ENCODE assay signal across 23 cellular contexts in the genomic region with DNA sequence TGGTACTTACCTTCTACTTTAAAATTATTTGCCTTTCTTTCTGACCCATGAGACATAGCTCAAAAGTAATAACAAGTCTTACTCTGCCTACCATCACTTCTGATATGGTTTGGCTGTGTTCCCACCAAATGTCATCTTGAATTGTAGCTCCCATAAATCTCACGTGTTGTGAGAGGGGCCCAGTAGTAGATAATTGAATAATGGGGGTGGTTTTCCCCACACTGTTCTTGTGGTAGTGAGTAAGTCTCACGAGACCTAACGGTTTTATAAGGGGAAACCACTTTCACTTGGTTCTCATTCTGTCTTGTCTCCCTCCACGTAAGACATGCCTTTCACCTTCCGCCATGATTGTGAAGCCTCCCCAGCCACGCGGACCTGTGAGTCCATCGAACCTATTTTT. TPM values are rescaled to one million over a fixed set of nuclear protein-coding genes. Genes with fewer than 3 reads are reported as not detected.
DNase-seq lines count a peak whose midpoint lies in the region; ATAC-seq, FAIRE-seq and TF ChIP-seq lines count a peak whose summit lies in the region.
"Had no signal": no experiment of that assay in that cellular context is flagged by ENCODE, and none has a peak within 500 bp of the region (broad histone marks: within the 10 kb centered on the region; RNA-seq: fewer than 3 reads in every experiment).

No MANE protein-coding gene starts in this region.

- peak overlapping the region; percentile 41 for H3K27ac Mint-ChIP-seq in activated B cell treated with CpG ODN at 0.5 μM for 24 hours
- H3K27ac Mint-ChIP-seq: CD4-positive, alpha-beta T cell had no signal

- H3K4me3 ChIP-seq in H7 (ENCODE audit: insufficient read depth, low read depth, low read length) = no peak overlapping the region
- H3K4me3 ChIP-seq: BLaER1, GM23248, HAP-1, SJCRH30 had no signal

- TF ChIP-seq CTCF in activated B cell treated with CpG ODN at 0.5 μM for 24 hours (IDR thresholded peaks at IDR 0.05) = no peak

- H3K27me3 ChIP-seq in H7 (ENCODE audit: control insufficient read depth, insufficient read depth, low read length) = no peaks in the 10 kb centered on the region
- H3K27me3 ChIP-seq: BLaER1, SJCRH30 had no signal

- POLR2A ChIA-PET in activated B cell treated with CpG ODN at 0.5 μM for 24 hours (lab: Charles Lee) = no interaction called here

- DNase-seq in A172 (ENCODE audit: low spot score) (peak; percentile 5), DMS79 (lab: John Stamatoyannopoulos, UW) (peak; percentile 42), activated B cell treated with CpG ODN at 0.5 μM for 24 hours (no peak), kidney tubule cell (ENCODE audit: low spot score) (peak; percentile 12), frontal cortex (ENCODE audit: low spot score in 2 of 2) (no peak), H7 (no peak)
- DNase-seq in activated CD4-positive, alpha-beta T cell treated with anti-CD3 and anti-CD28 coated beads for 48 hours = no peak
- DNase-seq: Caco-2; CD4-positive, alpha-beta T cell; DMS 273 treated with DMSO at 0.1 percent for 48 hours; KBM-7; NCI-H1092 treated with DMSO at 0.1 percent for 48 hours; NCI-H1694; NCI-H2081; NCI-H524; NCI-H774 had no signal

- H3K4me3 Mint-ChIP-seq in activated B cell treated with CpG ODN at 0.5 μM for 24 hours = no peak overlapping the region
- H3K4me3 Mint-ChIP-seq: CD4-positive, alpha-beta T cell had no signal

- no peaks in the 10 kb centered on the region for H3K27me3 Mint-ChIP-seq in activated B cell treated with CpG ODN at 0.5 μM for 24 hours
- H3K27me3 Mint-ChIP-seq: CD4-positive, alpha-beta T cell had no signal

- no peak for FAIRE-seq in frontal cortex (lab: Jason Lieb, UNC)
- FAIRE-seq: GM12892 had no signal

- no peaks in the 10 kb centered on the region for H3K9me3 Mint-ChIP-seq in activated B cell treated with CpG ODN at 0.5 μM for 24 hours
- H3K9me3 Mint-ChIP-seq: CD4-positive, alpha-beta T cell had no signal

- H3K36me3 Mint-ChIP-seq in activated B cell treated with CpG ODN at 0.5 μM for 24 hours (ENCODE audit: low read depth) = peaks cover 39% of the 10 kb centered on the region

- CTCF ChIA-PET in activated B cell treated with CpG ODN at 0.5 μM for 24 hours (lab: Charles Lee) = interaction anchor here (1.3 kb wide), 1 partner anchor 128 kb away, joined by 3 read pairs; no protein-coding TSS in a partner anchor

- intact Hi-C loops in activated B cell treated with CpG ODN at 0.5 μM for 24 hours (cut with micrococcal nuclease) = no loop called here

- ATAC-seq in activated B cell treated with CpG ODN at 0.5 μM for 24 hours (ENCODE audit: low read depth) (no peak), HG03521 (IDR thresholded peaks at IDR 0.05; ENCODE audit: unreplicated experiment) (no peak)

- peaks cover 14% of the 10 kb centered on the region for H3K36me3 ChIP-seq in H7 (replicated peaks; ENCODE audit: control insufficient read depth, insufficient read depth, low read length)
- H3K36me3 ChIP-seq: HAP-1, SJCRH30 had no signal

- peaks cover 15% of the 10 kb centered on the region for H3K4me1 Mint-ChIP-seq in activated B cell treated with CpG ODN at 0.5 μM for 24 hours

RNA-seq across cellular contexts. Expression of a gene that starts 47.5 kb away (rescaled TPM):
- total RNA-seq in A172 (2014; rRNA removed; shearing (Covaris generic)) = not detected in 2 replicates
- total RNA-seq in activated B cell treated with CpG ODN at 0.5 μM for 24 hours (13.2 and 14.4 TPM in 2 replicates), frontal cortex (3.7 TPM)
- 8.0 and 17.1 TPM in 2 replicates for total RNA-seq in H7 (2014; rRNA removed; shearing (Covaris generic))
- total RNA-seq: G401, SJCRH30 had no signal

Comparison
In these comparisons a context has a peak if more than half of its experiments do, and no peak if none do; other contexts are left out.
1. DNase-seq: peak in A172 (single experiment), DMS79 (single experiment) and kidney tubule cell (single experiment); none in activated B cell treated with CpG ODN at 0.5 μM for 24 hours (single experiment), frontal cortex (0 of 2), activated CD4-positive, alpha-beta T cell treated with anti-CD3 and anti-CD28 coated beads for 48 hours (single experiment) and H7 (single experiment).